Comparison of ENCODE assay signal across 9 cellular contexts in genomic region chr22:20132686-20133246, GRCh38. TPM values are rescaled to one million over a fixed set of nuclear protein-coding genes. Genes with fewer than 3 reads are reported as not detected.
DNase-seq lines count a peak whose midpoint lies in the region; ATAC-seq and TF ChIP-seq lines count a peak whose summit lies in the region.
"Had no signal": no experiment of that assay in that cellular context is flagged by ENCODE, and none has a peak within 500 bp of the region (broad histone marks: within the 10 kb centered on the region; RNA-seq: fewer than 3 reads in every experiment).

No MANE protein-coding gene starts in this region.

- H3K4me1 ChIP-seq in HEK293 (ENCODE audit: control insufficient read depth, insufficient read depth, low read length) (peaks cover 5% of the 10 kb centered on the region), iPS-18a (ENCODE audit: control insufficient read depth, low read depth, low read length) (no peaks in the 10 kb centered on the region)

- peak overlapping the region; percentile 72 for H3K4me3 Mint-ChIP-seq in activated CD8-positive, alpha-beta T cell treated with anti-CD3 and anti-CD28 coated beads for 36 hours
- H3K4me3 Mint-ChIP-seq in stimulated activated effector memory CD8-positive, alpha-beta T cell treated with anti-CD3 and anti-CD28 coated beads, Interleukin-12 subunit alpha, Interleukin-12 subunit beta, amount 100 ng/mL, for 72 hours: peak overlapping the region; percentile 71

- H3K36me3 Mint-ChIP-seq in activated CD8-positive, alpha-beta T cell treated with anti-CD3 and anti-CD28 coated beads for 36 hours (ENCODE audit: low read depth): peaks cover 5% of the 10 kb centered on the region
- peaks cover 17% of the 10 kb centered on the region for H3K36me3 Mint-ChIP-seq in stimulated activated effector memory CD8-positive, alpha-beta T cell treated with anti-CD3 and anti-CD28 coated beads, Interleukin-12 subunit alpha, Interleukin-12 subunit beta, amount 100 ng/mL, for 72 hours

- peaks cover 53% of the 10 kb centered on the region for H3K4me1 Mint-ChIP-seq in activated CD8-positive, alpha-beta T cell treated with anti-CD3 and anti-CD28 coated beads for 36 hours (ENCODE audit: low read depth)
- peaks cover 41% of the 10 kb centered on the region for H3K4me1 Mint-ChIP-seq in stimulated activated effector memory CD8-positive, alpha-beta T cell treated with anti-CD3 and anti-CD28 coated beads, Interleukin-12 subunit alpha, Interleukin-12 subunit beta, amount 100 ng/mL, for 72 hours

- H3K36me3 ChIP-seq in HEK293 (ENCODE audit: control insufficient read depth in 2 of 2, insufficient read depth in 1 of 2, low read length in 2 of 2) (peaks cover 0 to 26% of the 10 kb centered on the region in 2 experiments; a peak in 1 of 3 replicates), iPS-18a (ENCODE audit: control insufficient read depth, low read depth, low read length) (peaks cover 3% of the 10 kb centered on the region)

- POLR2A ChIA-PET in HEK293 (lab: Yijun Ruan, JAX): no interaction called here
- POLR2A ChIA-PET in activated CD8-positive, alpha-beta T cell treated with anti-CD3 and anti-CD28 coated beads for 36 hours (lab: Charles Lee): no interaction called here

- CTCF ChIA-PET in HEK293 (lab: Yijun Ruan, JAX): no interaction called here
- CTCF ChIA-PET in activated CD8-positive, alpha-beta T cell treated with anti-CD3 and anti-CD28 coated beads for 36 hours (lab: Charles Lee): no interaction called here

- H3K9ac ChIP-seq in iPS-18a (ENCODE audit: low read length): no peak overlapping the region

- no peaks in the 10 kb centered on the region for H3K27me3 ChIP-seq in iPS-18a (ENCODE audit: control insufficient read depth, insufficient read depth, low read length)

- no peaks in the 10 kb centered on the region for H3K27me3 Mint-ChIP-seq in activated CD8-positive, alpha-beta T cell treated with anti-CD3 and anti-CD28 coated beads for 36 hours

- no peak for TF ChIP-seq CTCF in HEK293 (tag by site-specific recombination; IDR thresholded peaks at IDR 0.05)
- TF ChIP-seq CTCF in activated CD8-positive, alpha-beta T cell treated with anti-CD3 and anti-CD28 coated beads for 36 hours (IDR thresholded peaks at IDR 0.05): no peak

- peak overlapping the region; percentile 69 for H3K4me3 ChIP-seq in HEK293 (ENCODE audit: low read depth, low read length)
- peak overlapping the region; percentile 65 for H3K4me3 ChIP-seq in iPS-18a (ENCODE audit: low read length)

- no peak for DNase-seq in activated CD8-positive, alpha-beta T cell treated with anti-CD3 and anti-CD28 coated beads for 36 hours
- DNase-seq in stimulated activated effector memory CD8-positive, alpha-beta T cell treated with anti-CD3 and anti-CD28 coated beads, Interleukin-12 subunit alpha, Interleukin-12 subunit beta, amount 100 ng/mL, for 72 hours (ENCODE audit: low spot score in 2 of 2): no peak
- DNase-seq in NCI-H345 (lab: John Stamatoyannopoulos, UW): no peak
- no peak for DNase-seq in NCI-H748 (lab: John Stamatoyannopoulos, UW; ENCODE audit: unreplicated experiment)
- DNase-seq in NCI-H446 (lab: John Stamatoyannopoulos, UW): no peak
- DNase-seq: stimulated activated naive CD4-positive, alpha-beta T cell treated with Interleukin-2 at 50 U/mL for 16 hours had no signal

- ATAC-seq in activated CD8-positive, alpha-beta T cell treated with anti-CD3 and anti-CD28 coated beads for 36 hours: no peak
- ATAC-seq in stimulated activated effector memory CD8-positive, alpha-beta T cell treated with anti-CD3 and anti-CD28 coated beads, Interleukin-12 subunit alpha, Interleukin-12 subunit beta, amount 100 ng/mL, for 72 hours: no peak
- no peak for ATAC-seq in HG03565 (IDR thresholded peaks at IDR 0.05; ENCODE audit: unreplicated experiment)

- H3K27ac ChIP-seq in HEK293 (ENCODE audit: extremely low read depth, low read depth, low read length) (peak overlapping the region; percentile 48; the same call in 1 of the 2 replicates), iPS-18a (ENCODE audit: low read length) (no peak overlapping the region)

- H3K27ac Mint-ChIP-seq in activated CD8-positive, alpha-beta T cell treated with anti-CD3 and anti-CD28 coated beads for 36 hours: no peak overlapping the region
- H3K27ac Mint-ChIP-seq in stimulated activated effector memory CD8-positive, alpha-beta T cell treated with anti-CD3 and anti-CD28 coated beads, Interleukin-12 subunit alpha, Interleukin-12 subunit beta, amount 100 ng/mL, for 72 hours: peak overlapping the region; percentile 65

- H3K9me3 Mint-ChIP-seq in activated CD8-positive, alpha-beta T cell treated with anti-CD3 and anti-CD28 coated beads for 36 hours: no peaks in the 10 kb centered on the region
- no peaks in the 10 kb centered on the region for H3K9me3 Mint-ChIP-seq in stimulated activated effector memory CD8-positive, alpha-beta T cell treated with anti-CD3 and anti-CD28 coated beads, Interleukin-12 subunit alpha, Interleukin-12 subunit beta, amount 100 ng/mL, for 72 hours

- intact Hi-C loops in activated CD8-positive, alpha-beta T cell treated with anti-CD3 and anti-CD28 coated beads for 36 hours (cut with micrococcal nuclease): no loop called here

- H3K9me3 ChIP-seq in HEK293 (ENCODE audit: control insufficient read depth, insufficient read depth, low read depth, low read length) (no peaks in the 10 kb centered on the region), iPS-18a (ENCODE audit: control insufficient read depth, low read depth, low read length) (no peaks in the 10 kb centered on the region)

TF ChIP-seq in HEK293, 187 proteins besides CTCF, POLR2A, EP300 and RAD21:
- TF ChIP-seq ZFP3 (tag by site-specific recombination; IDR thresholded peaks at IDR 0.05; ENCODE audit: low read depth) (no peak), ZNF335 (tag by site-specific recombination; conservative IDR thresholded peaks at IDR 0.05) (peak; percentile 24; the same call in 1 of the 2 replicates), ZNF114 (tag by site-specific recombination; IDR thresholded peaks at IDR 0.05) (no peak)
- TF ChIP-seq, protein P1, sequence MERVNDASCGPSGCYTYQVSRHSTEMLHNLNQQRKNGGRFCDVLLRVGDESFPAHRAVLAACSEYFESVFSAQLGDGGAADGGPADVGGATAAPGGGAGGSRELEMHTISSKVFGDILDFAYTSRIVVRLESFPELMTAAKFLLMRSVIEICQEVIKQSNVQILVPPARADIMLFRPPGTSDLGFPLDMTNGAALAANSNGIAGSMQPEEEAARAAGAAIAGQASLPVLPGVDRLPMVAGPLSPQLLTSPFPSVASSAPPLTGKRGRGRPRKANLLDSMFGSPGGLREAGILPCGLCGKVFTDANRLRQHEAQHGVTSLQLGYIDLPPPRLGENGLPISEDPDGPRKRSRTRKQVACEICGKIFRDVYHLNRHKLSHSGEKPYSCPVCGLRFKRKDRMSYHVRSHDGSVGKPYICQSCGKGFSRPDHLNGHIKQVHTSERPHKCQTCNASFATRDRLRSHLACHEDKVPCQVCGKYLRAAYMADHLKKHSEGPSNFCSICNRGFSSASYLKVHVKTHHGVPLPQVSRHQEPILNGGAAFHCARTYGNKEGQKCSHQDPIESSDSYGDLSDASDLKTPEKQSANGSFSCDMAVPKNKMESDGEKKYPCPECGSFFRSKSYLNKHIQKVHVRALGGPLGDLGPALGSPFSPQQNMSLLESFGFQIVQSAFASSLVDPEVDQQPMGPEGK (tag by site-specific recombination; IDR thresholded peaks at IDR 0.05): 0 out of 2 replicates have a peak, but pooled peaks have one; percentile 5

RNA-seq across cellular contexts. Expression of gene ZDHHC8, which starts 1.2 kb away (rescaled TPM):
- total RNA-seq in activated CD8-positive, alpha-beta T cell treated with anti-CD3 and anti-CD28 coated beads for 36 hours: 10 to 100 TPM; 44.5 to 44.8 TPM

RNA-seq across cellular contexts. Expression of gene TRMT2A, which starts 15.7 kb away (rescaled TPM):
- 100 to 1,000 TPM; 101 to 105 TPM for total RNA-seq in activated CD8-positive, alpha-beta T cell treated with anti-CD3 and anti-CD28 coated beads for 36 hours

RNA-seq across cellular contexts. Expression of gene RANBP1, which starts 16.9 kb away (rescaled TPM):
- total RNA-seq in activated CD8-positive, alpha-beta T cell treated with anti-CD3 and anti-CD28 coated beads for 36 hours: 100 to 1,000 TPM; 411 to 412 TPM

RNA-seq across cellular contexts. Expression of gene CCDC188, which starts 18.1 kb away (rescaled TPM):
- not detected for total RNA-seq in activated CD8-positive, alpha-beta T cell treated with anti-CD3 and anti-CD28 coated beads for 36 hours

RNA-seq across cellular contexts. Expression of gene DGCR8, which starts 52.7 kb away (rescaled TPM):
- total RNA-seq in activated CD8-positive, alpha-beta T cell treated with anti-CD3 and anti-CD28 coated beads for 36 hours: 10 to 100 TPM; 35.0 to 38.8 TPM
